21 cellular contexts compared by ENCODE assay signal in the genomic region with DNA sequence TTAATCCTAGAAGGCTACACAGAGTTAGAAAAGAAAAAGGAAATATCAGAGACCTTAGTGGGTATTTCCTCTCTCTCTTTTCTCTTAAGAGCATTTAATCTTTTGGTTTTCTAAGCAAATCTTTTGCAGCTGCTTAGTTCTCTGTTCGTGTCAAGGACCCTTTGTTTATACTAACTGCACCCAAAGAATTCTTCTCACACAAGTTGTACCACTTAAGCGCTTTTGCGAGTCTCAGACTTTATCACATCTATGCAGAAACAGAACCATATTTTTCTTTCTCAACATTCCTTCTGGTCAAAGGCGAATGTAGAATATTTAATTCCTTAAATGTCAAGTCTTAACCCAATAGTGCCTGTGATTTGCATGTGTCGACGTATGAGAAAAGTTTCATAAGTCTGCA.
"Had no signal": no experiment of that assay in that cellular context is flagged by ENCODE, and none has a peak within 500 bp of the region (broad histone marks: within the 10 kb centered on the region; RNA-seq: fewer than 3 reads in every experiment).

No MANE protein-coding gene starts in this region.

- H3K27ac ChIP-seq: dorsolateral prefrontal cortex, heart left ventricle, neutrophil, SK-N-MC had no signal

- H3K36me3 ChIP-seq: heart left ventricle, neutrophil had no signal

- H3K9me3 ChIP-seq: neutrophil had no signal

- DNase-seq: activated CD4-positive, alpha-beta T cell treated with anti-CD3 and anti-CD28 coated beads, Interleukin-2, amount 50 U/mL, for 1 hour; activated CD8-positive, alpha-beta memory T cell treated with anti-CD3 and anti-CD28 coated beads for 24 hours; activated naive CD4-positive, alpha-beta T cell; activated naive CD8-positive, alpha-beta T cell treated with anti-CD3 and anti-CD28 coated beads, Interleukin-2, amount 10 ng/mL, durations not matched to agents 7 days and 5 days; aorta; dorsolateral prefrontal cortex; foreskin melanocyte; heart left ventricle; left colon; naive thymus-derived CD4-positive, alpha-beta T cell; stimulated activated CD4-positive, alpha-beta T cell treated with anti-CD3 and anti-CD28 coated beads, Interleukin-4, amount 100 ng/mL, for 4 hours; stimulated activated CD8-positive, alpha-beta memory T cell treated with anti-CD3 and anti-CD28 coated beads, Interleukin-4, amount 100 ng/mL, for 48 hours; stimulated activated naive CD8-positive, alpha-beta T cell treated with anti-CD3 and anti-CD28 coated beads, Interleukin-15, Interleukin-2, amounts not matched to agents 100 U/mL and 50 U/mL, for 24 hours; T-cell; T1000; trophoblast cell had no signal

- H3K4me3 ChIP-seq: dorsolateral prefrontal cortex, heart left ventricle, lung, SK-N-MC, skin epidermis had no signal

- H3K27me3 ChIP-seq: heart left ventricle had no signal

- H3K27ac Mint-ChIP-seq: activated naive CD8-positive, alpha-beta T cell treated with anti-CD3 and anti-CD28 coated beads, Interleukin-2, amount 10 ng/mL, durations not matched to agents 7 days and 5 days; naive thymus-derived CD4-positive, alpha-beta T cell; T-cell had no signal

- H3K4me1 Mint-ChIP-seq: activated naive CD8-positive, alpha-beta T cell treated with anti-CD3 and anti-CD28 coated beads, Interleukin-2, amount 10 ng/mL, durations not matched to agents 7 days and 5 days; naive thymus-derived CD4-positive, alpha-beta T cell; T-cell had no signal

- ATAC-seq: activated CD4-positive, CD25-positive, alpha-beta regulatory T cell treated with anti-CD3 and anti-CD28 coated beads, Interleukin-2, amount 50 U/mL, for 24 hours; heart left ventricle; left colon; naive thymus-derived CD4-positive, alpha-beta T cell; stimulated activated naive CD8-positive, alpha-beta T cell treated with anti-CD3 and anti-CD28 coated beads, Interleukin-15, Interleukin-2, amounts not matched to agents 100 U/mL and 50 U/mL, for 24 hours; T-cell had no signal

- H3K36me3 Mint-ChIP-seq: activated naive CD8-positive, alpha-beta T cell treated with anti-CD3 and anti-CD28 coated beads, Interleukin-2, amount 10 ng/mL, durations not matched to agents 7 days and 5 days; T-cell had no signal

- H3K4me3 Mint-ChIP-seq: activated naive CD8-positive, alpha-beta T cell treated with anti-CD3 and anti-CD28 coated beads, Interleukin-2, amount 10 ng/mL, durations not matched to agents 7 days and 5 days; naive thymus-derived CD4-positive, alpha-beta T cell; T-cell had no signal
